ENCODE assay signal across 10 cellular contexts in the genomic region with DNA sequence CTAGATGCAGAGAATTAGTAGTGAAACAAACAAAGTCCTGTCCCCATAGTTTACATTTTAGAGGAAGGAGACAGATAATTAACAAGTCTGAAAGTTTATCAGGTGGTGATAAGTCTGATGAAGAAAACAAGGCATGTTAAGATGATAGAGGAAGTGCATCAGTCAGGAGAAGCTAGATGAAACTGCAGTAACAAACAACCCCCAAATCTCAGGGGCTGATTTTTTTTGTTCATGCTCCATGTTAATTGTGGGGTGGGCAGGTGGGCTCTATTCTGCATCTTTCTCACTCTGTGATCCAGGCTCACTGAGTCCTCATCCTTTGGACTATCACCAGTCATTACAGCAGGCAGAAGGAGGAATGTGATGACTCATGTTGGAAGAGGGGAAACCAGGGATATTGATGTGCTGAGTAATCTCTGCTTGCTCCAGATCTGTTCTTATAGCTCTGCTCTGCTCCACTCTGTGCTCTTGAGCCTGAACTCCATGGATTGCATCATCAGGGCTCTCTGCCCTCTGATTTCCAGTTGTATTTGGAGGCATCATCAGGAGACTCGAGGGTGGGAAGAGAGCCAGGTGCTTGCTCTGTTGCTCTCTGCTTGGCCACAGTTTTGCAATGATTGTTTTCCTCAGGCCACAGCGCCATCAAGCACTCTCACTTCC.
DNase-seq lines count a peak whose midpoint lies in the region; ATAC-seq and TF ChIP-seq lines count a peak whose summit lies in the region.
"Had no signal": no experiment of that assay in that cellular context is flagged by ENCODE, and none has a peak within 500 bp of the region (broad histone marks: within the 10 kb centered on the region; RNA-seq: fewer than 3 reads in every experiment).

No MANE protein-coding gene starts in this region.

- H3K36me3 ChIP-seq in fibroblast of lung (ENCODE audit: control insufficient read depth, insufficient read depth, low read length) (no peaks in the 10 kb centered on the region), psoas muscle (ENCODE audit: insufficient read depth in 1 of 2, low read depth in 1 of 2) (no peaks in the 10 kb centered on the region), SJCRH30 (no peaks in the 10 kb centered on the region), ascending aorta (no peaks in the 10 kb centered on the region)

- peak; percentile 90 for DNase-seq in GM03348 (ENCODE audit: low spot score)
- peak; percentile 88 for DNase-seq in RWPE1 (ENCODE audit: low spot score)
- DNase-seq in fibroblast of lung (ENCODE audit: low read depth in 2 of 2): peak; percentile 99 to 100
- DNase-seq in psoas muscle: no peak
- no peak for DNase-seq in globus pallidus (ENCODE audit: low spot score)
- no peak for DNase-seq in SJCRH30
- DNase-seq in ascending aorta (ENCODE audit: low spot score in 2 of 2): no peak
- DNase-seq: NCI-H1105, SIG-M5 had no signal

- no peaks in the 10 kb centered on the region for H3K79me2 ChIP-seq in fibroblast of lung (ENCODE audit: control insufficient read depth, insufficient read depth, low read length)

- CTCF ChIA-PET in RWPE1 (lab: Yijun Ruan, JAX): no interaction called here

- TF ChIP-seq CTCF in RWPE1 (conservative IDR thresholded peaks at IDR 0.05; ENCODE audit: low read depth): no peak
- TF ChIP-seq CTCF in fibroblast of lung (conservative IDR thresholded peaks at IDR 0.05 in 1 of 2, IDR thresholded peaks at IDR 0.05 in 1 of 2; ENCODE audit: low read depth in 1 of 2, low read length in 2 of 2): no peak
- no peak for TF ChIP-seq CTCF in psoas muscle (IDR thresholded peaks at IDR 0.05)
- TF ChIP-seq CTCF in ascending aorta (IDR thresholded peaks at IDR 0.05): no peak

- H3K4me3 ChIP-seq in fibroblast of lung (replicated peaks in 1 of 4; ENCODE audit: control extremely low read depth in 1 of 4, insufficient read depth in 1 of 4, low read depth in 3 of 4, low read length in 4 of 4) (no peak overlapping the region), psoas muscle (no peak overlapping the region), SJCRH30 (no peak overlapping the region), ascending aorta (no peak overlapping the region)

- H3K4me1 ChIP-seq in fibroblast of lung (ENCODE audit: control insufficient read depth, extremely low read depth, insufficient read depth, low read length): peaks cover 4% of the 10 kb centered on the region
- peaks cover 3% of the 10 kb centered on the region for H3K4me1 ChIP-seq in psoas muscle
- no peaks in the 10 kb centered on the region for H3K4me1 ChIP-seq in SJCRH30
- no peaks in the 10 kb centered on the region for H3K4me1 ChIP-seq in ascending aorta

- no peak overlapping the region for H2AFZ ChIP-seq in fibroblast of lung (ENCODE audit: low read length)

- H3K27me3 ChIP-seq in fibroblast of lung (ENCODE audit: control insufficient read depth, insufficient read depth, low read length) (peaks cover 3% of the 10 kb centered on the region), psoas muscle (ENCODE audit: insufficient read depth in 3 of 3, low read length in 2 of 3) (no peaks in the 10 kb centered on the region), SJCRH30 (no peaks in the 10 kb centered on the region), ascending aorta (no peaks in the 10 kb centered on the region)

- intact Hi-C loops in psoas muscle (cut with DNase I): no loop called here
- intact Hi-C loops in ascending aorta (cut with DNase I): no loop called here

- 45 to 64% (median 53%) methylated on average over 2 of the region's 2 CpGs for whole genome bisulfite sequencing in psoas muscle, 3 donors

- H3K27ac ChIP-seq in RWPE1: peak overlapping the region; percentile 74
- H3K27ac ChIP-seq in fibroblast of lung (ENCODE audit: insufficient read depth, low read length): no peak overlapping the region
- H3K27ac ChIP-seq in psoas muscle: no peak overlapping the region
- H3K27ac ChIP-seq in SJCRH30: no peak overlapping the region
- no peak overlapping the region for H3K27ac ChIP-seq in ascending aorta

- peak in 3 of 4 donors; percentile 67 to 86 (median 82) for ATAC-seq in psoas muscle
- no peak for ATAC-seq in GM21526 (IDR thresholded peaks at IDR 0.05; ENCODE audit: low FRiP score, unreplicated experiment)

- no peaks in the 10 kb centered on the region for H4K20me1 ChIP-seq in fibroblast of lung (ENCODE audit: control insufficient read depth, extremely low read depth, insufficient read depth, low read length)

- no peaks in the 10 kb centered on the region for H3K9me3 ChIP-seq in fibroblast of lung (ENCODE audit: control insufficient read depth, insufficient read depth, low read depth, low read length)
- H3K9me3 ChIP-seq in psoas muscle: no peaks in the 10 kb centered on the region
- H3K9me3 ChIP-seq in SJCRH30 (replicated peaks): no peaks in the 10 kb centered on the region
- no peaks in the 10 kb centered on the region for H3K9me3 ChIP-seq in ascending aorta

- POLR2A ChIA-PET in RWPE1 (lab: Yijun Ruan, JAX; ENCODE audit: low non-redundant PET): no interaction called here

- no peak overlapping the region for H3K4me2 ChIP-seq in fibroblast of lung (ENCODE audit: extremely low read depth, insufficient read depth, low read length)

- no peak overlapping the region for H3K9ac ChIP-seq in fibroblast of lung (ENCODE audit: insufficient read depth, low read length)

Comparison
In these comparisons a context has a peak if more than half of its experiments do, and no peak if none do; other contexts are left out.
1. DNase-seq: peak in GM03348 (single experiment), RWPE1 (single experiment) and fibroblast of lung (2 of 2); none in psoas muscle (0 of 2), globus pallidus (single experiment), SJCRH30 (0 of 2) and ascending aorta (0 of 2).